ENCODE assay signal across 1 cellular context in the genomic region with DNA sequence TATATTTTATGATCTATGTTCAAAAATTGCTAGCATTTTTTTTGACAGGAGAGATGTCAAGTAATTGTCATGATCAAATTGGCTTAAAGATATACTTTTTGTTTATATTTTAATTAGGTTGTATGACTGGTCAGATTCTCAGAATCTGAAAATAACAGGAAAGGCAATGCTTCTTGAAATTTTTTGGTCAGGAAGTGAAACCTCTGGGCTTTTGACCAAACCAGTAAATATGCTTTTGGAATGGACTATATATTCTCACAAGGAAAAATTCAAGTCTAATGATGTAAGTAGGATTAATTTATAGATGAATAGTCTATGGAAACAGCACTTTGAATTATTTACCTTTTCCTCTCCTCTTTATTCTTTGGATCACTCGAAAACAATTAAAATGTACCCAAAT.
TF ChIP-seq lines count a peak whose summit lies in the region.

No MANE protein-coding gene starts in this region.

TF ChIP-seq in GM12878, 131 proteins besides CTCF, POLR2A, EP300 and RAD21:
- TF ChIP-seq CREB1 (IDR thresholded peaks at IDR 0.05; ENCODE audit: low read depth) (no peak), DPF2 (IDR thresholded peaks at IDR 0.05) (no peak), KDM1A (IDR thresholded peaks at IDR 0.05; ENCODE audit: borderline replicate concordance) (no peak)
